In the genomic region with DNA sequence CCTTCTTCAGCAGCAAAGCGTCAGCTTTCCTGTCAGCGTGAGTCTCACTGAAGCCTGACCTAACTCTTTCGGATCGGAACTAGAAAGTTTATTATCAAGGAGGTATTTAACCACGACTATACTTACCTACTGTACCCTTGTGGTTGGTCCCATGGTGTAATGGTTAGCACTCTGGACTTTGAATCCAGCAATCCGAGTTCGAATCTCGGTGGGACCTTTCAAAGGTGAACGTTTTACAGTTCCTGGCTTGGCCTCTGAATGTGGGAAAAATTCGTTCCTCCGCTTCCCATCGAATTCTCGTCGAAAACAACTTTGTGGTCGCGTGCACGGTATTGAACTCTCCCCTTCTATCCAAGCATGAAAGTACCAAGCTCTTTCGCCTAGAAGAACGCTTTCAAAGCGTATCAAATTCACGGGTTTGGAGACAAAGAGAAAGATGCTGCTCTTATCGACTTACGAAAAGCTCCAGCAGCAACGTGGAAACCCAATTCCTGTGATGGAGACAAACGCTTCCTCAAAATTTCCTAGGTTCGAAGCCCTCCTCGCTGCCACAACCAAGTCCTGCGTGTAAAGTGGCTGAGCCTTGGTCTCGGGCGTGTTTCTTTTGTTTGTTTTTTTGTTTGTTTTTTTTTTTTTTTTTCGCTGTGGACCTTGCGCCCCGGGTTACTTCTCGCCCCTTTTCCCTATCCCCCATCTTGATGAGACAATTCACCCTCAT, we compare ENCODE assay signal across 8 cellular contexts.
A peak's percentile ranks its signal among the peaks of the same experiment; 100 is the strongest.
DNase-seq lines count a peak whose midpoint lies in the region; ATAC-seq, FAIRE-seq and TF ChIP-seq lines count a peak whose summit lies in the region.

No MANE protein-coding gene starts in this region.

- DNase-seq in AG04450 (ENCODE audit: low read depth, low spot score) (peak; percentile 74), SK-N-MC (ENCODE audit: low read depth, low spot score) (peak; percentile 97), dermis blood vessel endothelial cell (peak; percentile 82), GM12892 (ENCODE audit: insufficient read length) (no peak)

- peaks cover 48% of the 10 kb centered on the region for H3K4me1 Mint-ChIP-seq in nephron
- H3K4me1 Mint-ChIP-seq in stimulated activated memory B cell treated with anti-CD40 and anti-IgM and Interleukin-4, amounts not matched to agents 10 μg/mL and 1 μg/mL and 100 μg/mL, for 72 hours, result peaks cover 15% of the 10 kb centered on the region

- H3K4me1 ChIP-seq in HUES64 (ENCODE audit: insufficient read depth, low read length), result peaks cover 22% of the 10 kb centered on the region; the same call in 1 of the 2 replicates

- peak overlapping the region; percentile 68 for H3K9ac ChIP-seq in HUES64 (ENCODE audit: low read depth, low read length)
- H3K9ac ChIP-seq in SK-N-MC (ENCODE audit: insufficient read length), result peak overlapping the region; percentile 58

- no peaks in the 10 kb centered on the region for H3K36me3 Mint-ChIP-seq in nephron (ENCODE audit: low read depth)
- H3K36me3 Mint-ChIP-seq in stimulated activated memory B cell treated with anti-CD40 and anti-IgM and Interleukin-4, amounts not matched to agents 10 μg/mL and 1 μg/mL and 100 μg/mL, for 72 hours, result peaks cover 6% of the 10 kb centered on the region

- peaks cover 3% of the 10 kb centered on the region for H3K27me3 ChIP-seq in AG04450 (ENCODE audit: control insufficient read depth, insufficient read depth, low read length)
- H3K27me3 ChIP-seq in HUES64 (ENCODE audit: insufficient read depth, low read length), result peaks cover 24% of the 10 kb centered on the region

- H3K4me3 ChIP-seq in AG04450 (ENCODE audit: low read depth, low read length), result peak overlapping the region; percentile 34
- peak overlapping the region; percentile 77 for H3K4me3 ChIP-seq in HUES64 (ENCODE audit: low read length)
- H3K4me3 ChIP-seq in SK-N-MC, result peak overlapping the region; percentile 97

- peak overlapping the region; percentile 77 to 95 (median 83) for H3K4me3 Mint-ChIP-seq in nephron
- no peak overlapping the region for H3K4me3 Mint-ChIP-seq in stimulated activated memory B cell treated with anti-CD40 and anti-IgM and Interleukin-4, amounts not matched to agents 10 μg/mL and 1 μg/mL and 100 μg/mL, for 72 hours

- 1% methylated on average over 30 of the region's 34 CpGs for WGBS in HUES64

- ATAC-seq in GM18502 (IDR thresholded peaks at IDR 0.05; ENCODE audit: poor library complexity, unreplicated experiment), result peak; percentile 55
- ATAC-seq in stimulated activated memory B cell treated with anti-CD40 and anti-IgM and Interleukin-4, amounts not matched to agents 10 μg/mL and 1 μg/mL and 100 μg/mL, for 72 hours, result no peak

- H3K27ac Mint-ChIP-seq in nephron, result peak overlapping the region; percentile 54 to 88 (median 83)
- H3K27ac Mint-ChIP-seq in stimulated activated memory B cell treated with anti-CD40 and anti-IgM and Interleukin-4, amounts not matched to agents 10 μg/mL and 1 μg/mL and 100 μg/mL, for 72 hours, result no peak overlapping the region

- no peaks in the 10 kb centered on the region for H3K36me3 ChIP-seq in HUES64 (ENCODE audit: insufficient read depth, low read length)
- no peaks in the 10 kb centered on the region for H3K36me3 ChIP-seq in SK-N-MC (ENCODE audit: insufficient read depth, low read length)

- FAIRE-seq in GM12892 (lab: Jason Lieb, UNC), result no peak

- POLR2A ChIA-PET in AG04450 (lab: Yijun Ruan, JAX), result interaction anchor here (0.8 kb wide), 1 partner anchor 54 kb away, joined by 6 read pairs; no protein-coding TSS in a partner anchor

- H3K9me3 ChIP-seq in AG04450 (ENCODE audit: control insufficient read depth, insufficient read depth, low read length) (no peaks in the 10 kb centered on the region), HUES64 (ENCODE audit: insufficient read depth, low read depth, low read length) (no peaks in the 10 kb centered on the region), SK-N-MC (ENCODE audit: low read depth, low read length) (no peaks in the 10 kb centered on the region)

- TF ChIP-seq CTCF in AG04450 (IDR thresholded peaks at IDR 0.05; ENCODE audit: low read depth, low read length) (no peak), nephron (IDR thresholded peaks at IDR 0.05; ENCODE audit: unreplicated experiment in 3 of 3) (no peak)

- H3K9me3 Mint-ChIP-seq in nephron, result no peaks in the 10 kb centered on the region
- H3K9me3 Mint-ChIP-seq in stimulated activated memory B cell treated with anti-CD40 and anti-IgM and Interleukin-4, amounts not matched to agents 10 μg/mL and 1 μg/mL and 100 μg/mL, for 72 hours, result peaks cover 5% of the 10 kb centered on the region

- TF ChIP-seq POLR2A in GM12892 (IDR thresholded peaks at IDR 0.05; ENCODE audit: low read depth, low read length), result no peak

- CTCF ChIA-PET in AG04450 (lab: Charles Lee), result no interaction called here

- H3K27ac ChIP-seq in AG04450 (ENCODE audit: low read depth, low read length) (peak overlapping the region; percentile 25), HUES64 (ENCODE audit: low read depth, low read length) (no peak overlapping the region), SK-N-MC (peak overlapping the region; percentile 82)

- peaks cover 8% of the 10 kb centered on the region for H3K27me3 Mint-ChIP-seq in nephron (ENCODE audit: low read depth)
- H3K27me3 Mint-ChIP-seq in stimulated activated memory B cell treated with anti-CD40 and anti-IgM and Interleukin-4, amounts not matched to agents 10 μg/mL and 1 μg/mL and 100 μg/mL, for 72 hours, result peaks cover 90% of the 10 kb centered on the region

Comparison
In these comparisons a context has a peak if more than half of its experiments do, and no peak if none do; other contexts are left out.
1. H3K4me3 ChIP-seq: peak in every context shown above with its lines; median percentile 97 in SK-N-MC; 77 in HUES64; 34 in AG04450.